17 cellular contexts compared by ENCODE assay signal in genomic region chr3:141508067-141508436, GRCh38.
"Had no signal": no experiment of that assay in that cellular context is flagged by ENCODE, and none has a peak within 500 bp of the region (broad histone marks: within the 10 kb centered on the region; RNA-seq: fewer than 3 reads in every experiment).

No MANE protein-coding gene starts in this region.

- H3K9me3 Mint-ChIP-seq: activated CD4-positive, alpha-beta memory T cell treated with anti-CD3 and anti-CD28 coated beads for 36 hours; nephron progenitor cell; stimulated activated memory B cell treated with anti-CD40 and anti-IgM and Interleukin-4, amounts not matched to agents 10 μg/mL and 1 μg/mL and 100 μg/mL, for 72 hours had no signal

- ATAC-seq: stimulated activated memory B cell treated with anti-CD40 and anti-IgM and Interleukin-4, amounts not matched to agents 10 μg/mL and 1 μg/mL and 100 μg/mL, for 72 hours had no signal

- H3K27me3 Mint-ChIP-seq: activated CD4-positive, alpha-beta memory T cell treated with anti-CD3 and anti-CD28 coated beads for 36 hours; dendritic cell treated with granulocyte-macrophage colony-stimulating factor and Interleukin-4, amounts not matched to agents 40 ng/mL and 50 ng/mL, for 4 days; stimulated activated memory B cell treated with anti-CD40 and anti-IgM and Interleukin-4, amounts not matched to agents 10 μg/mL and 1 μg/mL and 100 μg/mL, for 72 hours had no signal

- DNase-seq: activated CD4-positive, alpha-beta memory T cell treated with anti-CD3 and anti-CD28 coated beads for 36 hours; activated CD4-positive, CD25-positive, alpha-beta regulatory T cell treated with anti-CD3 and anti-CD28 coated beads, Interleukin-2, amount 50 U/mL, for 72 hours; activated gamma-delta T cell; activated T-cell treated with anti-CD3 and anti-CD28 coated beads, Interleukin-2, amount 50 U/mL, for 48 hours; effector CD8-positive, alpha-beta T cell; esophagus squamous epithelium; mesenchymal stem cell; nephron progenitor cell; occipital lobe; posterior cingulate gyrus; sigmoid colon; stimulated activated CD4-positive, alpha-beta T cell treated with anti-CD3 and anti-CD28 coated beads, Interleukin-4, amount 100 ng/mL, for 4 hours had no signal

- H3K4me1 Mint-ChIP-seq: nephron progenitor cell had no signal

- H3K4me3 Mint-ChIP-seq: activated CD4-positive, alpha-beta memory T cell treated with anti-CD3 and anti-CD28 coated beads for 36 hours; dendritic cell treated with granulocyte-macrophage colony-stimulating factor and Interleukin-4, amounts not matched to agents 40 ng/mL and 50 ng/mL, for 4 days; nephron progenitor cell; stimulated activated memory B cell treated with anti-CD40 and anti-IgM and Interleukin-4, amounts not matched to agents 10 μg/mL and 1 μg/mL and 100 μg/mL, for 72 hours had no signal

- H3K27ac Mint-ChIP-seq: dendritic cell treated with granulocyte-macrophage colony-stimulating factor and Interleukin-4, amounts not matched to agents 40 ng/mL and 50 ng/mL, for 4 days; nephron progenitor cell; stimulated activated memory B cell treated with anti-CD40 and anti-IgM and Interleukin-4, amounts not matched to agents 10 μg/mL and 1 μg/mL and 100 μg/mL, for 72 hours had no signal

- H3K27me3 ChIP-seq: breast epithelium, esophagus squamous epithelium, sigmoid colon, SJSA1 had no signal

- H3K9me3 ChIP-seq: breast epithelium, esophagus squamous epithelium, sigmoid colon, SJSA1 had no signal

- H3K36me3 ChIP-seq: breast epithelium, sigmoid colon had no signal

- H3K4me1 ChIP-seq: breast epithelium, esophagus squamous epithelium, sigmoid colon, SJSA1 had no signal

- H3K4me3 ChIP-seq: breast epithelium, esophagus squamous epithelium, sigmoid colon, SJSA1 had no signal

- H3K27ac ChIP-seq: esophagus squamous epithelium, sigmoid colon, SJSA1, VCaP had no signal
